In the genomic region with DNA sequence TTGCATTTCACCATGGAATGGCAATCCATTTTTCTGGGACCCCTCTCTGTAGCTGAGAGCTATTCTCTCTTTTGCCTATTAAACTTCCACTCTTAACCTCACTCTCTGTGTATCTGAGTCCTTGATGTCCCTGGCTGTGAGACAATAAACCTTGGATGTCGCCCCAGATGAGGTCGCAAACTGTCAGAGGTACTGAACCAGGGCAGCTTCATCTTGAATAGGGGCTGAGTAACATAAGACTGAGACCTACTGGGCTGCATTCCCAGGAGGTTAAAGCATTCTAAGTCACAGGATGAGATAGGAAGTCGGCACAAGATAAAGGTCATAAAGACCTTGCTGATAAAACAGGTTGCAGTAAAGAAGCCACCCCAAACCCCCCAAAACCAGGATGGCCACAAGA, we compare ENCODE assay signal across 1 cellular context.
TF ChIP-seq lines count a peak whose summit lies in the region.

No MANE protein-coding gene starts in this region.

TF ChIP-seq in WTC11, 78 proteins besides CTCF, POLR2A, EP300 and RAD21 (continued from another document):
- TF ChIP-seq, protein P1, sequence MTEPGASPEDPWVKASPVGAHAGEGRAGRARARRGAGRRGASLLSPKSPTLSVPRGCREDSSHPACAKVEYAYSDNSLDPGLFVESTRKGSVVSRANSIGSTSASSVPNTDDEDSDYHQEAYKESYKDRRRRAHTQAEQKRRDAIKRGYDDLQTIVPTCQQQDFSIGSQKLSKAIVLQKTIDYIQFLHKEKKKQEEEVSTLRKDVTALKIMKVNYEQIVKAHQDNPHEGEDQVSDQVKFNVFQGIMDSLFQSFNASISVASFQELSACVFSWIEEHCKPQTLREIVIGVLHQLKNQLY (CRISPR knock-in tag; IDR thresholded peaks at IDR 0.05) = no peak
- TF ChIP-seq ELF4 (CRISPR knock-in tag; IDR thresholded peaks at IDR 0.05; ENCODE audit: low read depth) (no peak), ZNF416 (CRISPR knock-in tag; IDR thresholded peaks at IDR 0.05) (no peak), ZNF232 (CRISPR knock-in tag; IDR thresholded peaks at IDR 0.05) (no peak), IRF2 (CRISPR knock-in tag; IDR thresholded peaks at IDR 0.05; ENCODE audit: borderline replicate concordance, low read depth) (no peak)
- TF ChIP-seq, protein P2, sequence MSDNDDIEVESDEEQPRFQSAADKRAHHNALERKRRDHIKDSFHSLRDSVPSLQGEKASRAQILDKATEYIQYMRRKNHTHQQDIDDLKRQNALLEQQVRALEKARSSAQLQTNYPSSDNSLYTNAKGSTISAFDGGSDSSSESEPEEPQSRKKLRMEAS (CRISPR knock-in tag; IDR thresholded peaks at IDR 0.05) = no peak
- TF ChIP-seq, protein P3, sequence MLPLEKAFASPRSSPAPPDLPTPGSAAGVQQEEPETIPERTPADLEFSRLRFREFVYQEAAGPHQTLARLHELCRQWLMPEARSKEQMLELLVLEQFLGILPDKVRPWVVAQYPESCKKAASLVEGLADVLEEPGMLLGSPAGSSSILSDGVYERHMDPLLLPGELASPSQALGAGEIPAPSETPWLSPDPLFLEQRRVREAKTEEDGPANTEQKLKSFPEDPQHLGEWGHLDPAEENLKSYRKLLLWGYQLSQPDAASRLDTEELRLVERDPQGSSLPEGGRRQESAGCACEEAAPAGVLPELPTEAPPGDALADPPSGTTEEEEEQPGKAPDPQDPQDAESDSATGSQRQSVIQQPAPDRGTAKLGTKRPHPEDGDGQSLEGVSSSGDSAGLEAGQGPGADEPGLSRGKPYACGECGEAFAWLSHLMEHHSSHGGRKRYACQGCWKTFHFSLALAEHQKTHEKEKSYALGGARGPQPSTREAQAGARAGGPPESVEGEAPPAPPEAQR (CRISPR knock-in tag; IDR thresholded peaks at IDR 0.05) = no peak
- TF ChIP-seq, protein P4, sequence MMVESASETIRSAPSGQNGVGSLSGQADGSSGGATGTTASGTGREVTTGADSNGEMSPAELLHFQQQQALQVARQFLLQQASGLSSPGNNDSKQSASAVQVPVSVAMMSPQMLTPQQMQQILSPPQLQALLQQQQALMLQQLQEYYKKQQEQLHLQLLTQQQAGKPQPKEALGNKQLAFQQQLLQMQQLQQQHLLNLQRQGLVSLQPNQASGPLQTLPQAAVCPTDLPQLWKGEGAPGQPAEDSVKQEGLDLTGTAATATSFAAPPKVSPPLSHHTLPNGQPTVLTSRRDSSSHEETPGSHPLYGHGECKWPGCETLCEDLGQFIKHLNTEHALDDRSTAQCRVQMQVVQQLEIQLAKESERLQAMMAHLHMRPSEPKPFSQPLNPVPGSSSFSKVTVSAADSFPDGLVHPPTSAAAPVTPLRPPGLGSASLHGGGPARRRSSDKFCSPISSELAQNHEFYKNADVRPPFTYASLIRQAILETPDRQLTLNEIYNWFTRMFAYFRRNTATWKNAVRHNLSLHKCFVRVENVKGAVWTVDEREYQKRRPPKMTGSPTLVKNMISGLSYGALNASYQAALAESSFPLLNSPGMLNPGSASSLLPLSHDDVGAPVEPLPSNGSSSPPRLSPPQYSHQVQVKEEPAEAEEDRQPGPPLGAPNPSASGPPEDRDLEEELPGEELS (CRISPR knock-in tag; IDR thresholded peaks at IDR 0.05) = no peak
- TF ChIP-seq, protein P5, sequence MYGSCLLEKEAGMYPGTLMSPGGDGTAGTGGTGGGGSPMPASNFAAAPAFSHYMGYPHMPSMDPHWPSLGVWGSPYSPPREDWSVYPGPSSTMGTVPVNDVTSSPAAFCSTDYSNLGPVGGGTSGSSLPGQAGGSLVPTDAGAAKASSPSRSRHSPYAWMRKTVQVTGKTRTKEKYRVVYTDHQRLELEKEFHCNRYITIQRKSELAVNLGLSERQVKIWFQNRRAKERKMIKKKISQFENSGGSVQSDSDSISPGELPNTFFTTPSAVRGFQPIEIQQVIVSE (CRISPR knock-in tag; IDR thresholded peaks at IDR 0.05; ENCODE audit: borderline replicate concordance) = no peak
